25 cellular contexts compared by ENCODE assay signal in the genomic region with DNA sequence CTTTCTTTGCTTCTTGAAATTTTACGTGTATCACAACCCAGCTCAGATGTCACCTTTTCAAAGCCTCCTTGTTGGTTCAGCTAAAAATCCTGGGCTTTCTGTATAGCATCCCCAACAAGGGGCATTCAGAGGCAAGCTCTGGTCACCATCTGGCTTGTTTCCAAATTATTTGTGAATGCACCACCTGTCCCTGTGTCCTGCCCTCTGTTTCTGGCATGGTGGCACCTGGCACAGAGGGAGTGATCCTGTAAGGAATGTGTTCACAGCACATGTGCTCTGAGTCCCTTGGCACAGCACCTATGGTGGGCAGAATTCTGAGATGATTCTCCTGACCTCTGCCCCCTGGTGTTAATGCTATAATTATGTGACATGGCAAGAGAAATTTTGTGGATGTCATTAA.
DNase-seq lines count a peak whose midpoint lies in the region; ATAC-seq and TF ChIP-seq lines count a peak whose summit lies in the region.
"Had no signal": no experiment of that assay in that cellular context is flagged by ENCODE, and none has a peak within 500 bp of the region (broad histone marks: within the 10 kb centered on the region; RNA-seq: fewer than 3 reads in every experiment).

No MANE protein-coding gene starts in this region.

- intact Hi-C loops in CD4-positive, alpha-beta T cell (cut with DNase I, micrococcal nuclease): loop anchor here in 1 of 2 experiments (1.0 to 10.0 kb wide), 2 partner anchors 19 to 253 kb away; a partner anchor contains a TSS

- DNase-seq in CD4-positive, CD25-positive, alpha-beta regulatory T cell: no peak
- DNase-seq in CD4-positive, alpha-beta T cell: no peak
- peak; percentile 22 for DNase-seq in NCI-H69 (lab: John Stamatoyannopoulos, UW)
- DNase-seq in cerebellar nuclear complex (lab: John Stamatoyannopoulos, UW): peak; percentile 42 to 74
- DNase-seq in activated naive CD4-positive, alpha-beta T cell treated with anti-CD3 and anti-CD28 coated beads, Interleukin-2, amount 50 U/mL, for 16 hours: no peak
- DNase-seq in germinal center (ENCODE audit: low spot score): no peak
- DNase-seq: AML-193, GF-D8, HCEC 1CT, MM.1S, NCI-H1092, NCI-H1436 treated with DMSO at 0.1 percent for 48 hours, NCI-H2081, NCI-H2171 treated with DMSO at 0.1 percent for 48 hours, NCI-H446, NCI-H526 treated with DMSO at 0.1 percent for 48 hours, PC-3, RPMI8226, SHP77 treated with DMSO at 0.1 percent for 48 hours, SK-N-SH had no signal

- H3K4me1 ChIP-seq in CD4-positive, CD25-positive, alpha-beta regulatory T cell (ENCODE audit: control insufficient read depth, insufficient read depth, low read length, poor library complexity, severe bottlenecking): peaks cover 3% of the 10 kb centered on the region

- H3K9me3 ChIP-seq in CD4-positive, CD25-positive, alpha-beta regulatory T cell (ENCODE audit: control insufficient read depth in 2 of 2, low read length in 2 of 2): peaks cover 7 to 21% of the 10 kb centered on the region in 2 experiments
- H3K9me3 ChIP-seq in CD4-positive, alpha-beta T cell (ENCODE audit: control insufficient read depth, low read length): peaks cover 3% of the 10 kb centered on the region

- H3K4me3 ChIP-seq in CD4-positive, CD25-positive, alpha-beta regulatory T cell (ENCODE audit: low read depth, low read length): no peak overlapping the region
- H3K4me3 ChIP-seq: GM12878, GM23338 had no signal

- no peaks in the 10 kb centered on the region for H3K36me3 Mint-ChIP-seq in CD4-positive, CD25-positive, alpha-beta regulatory T cell
- H3K36me3 Mint-ChIP-seq in CD4-positive, alpha-beta T cell (ENCODE audit: low read depth): no peaks in the 10 kb centered on the region
- H3K36me3 Mint-ChIP-seq: IgD-negative memory B cell had no signal

- POLR2A ChIA-PET in CD4-positive, alpha-beta T cell (lab: Charles Lee): interaction anchor here (3.1 to 3.2 kb wide), 2 partner anchors 12 to 76 kb away, joined by 58 to 97 read pairs; a partner anchor contains a TSS

- H3K27me3 ChIP-seq in CD4-positive, CD25-positive, alpha-beta regulatory T cell (ENCODE audit: control insufficient read depth, insufficient read depth, low read length): no peaks in the 10 kb centered on the region
- H3K27me3 ChIP-seq in CD4-positive, alpha-beta T cell (ENCODE audit: control insufficient read depth, insufficient read depth, low read length): no peaks in the 10 kb centered on the region

- peak overlapping the region in 2 of 3 donors; percentile 13 to 33 for H3K27ac Mint-ChIP-seq in CD4-positive, CD25-positive, alpha-beta regulatory T cell
- peak overlapping the region; percentile 84 for H3K27ac Mint-ChIP-seq in CD4-positive, alpha-beta T cell
- H3K27ac Mint-ChIP-seq: GM23338 had no signal

- no peak overlapping the region for H3K27ac ChIP-seq in CD4-positive, CD25-positive, alpha-beta regulatory T cell (ENCODE audit: insufficient read depth, low read length, poor library complexity, severe bottlenecking)
- H3K27ac ChIP-seq in CD4-positive, alpha-beta T cell (ENCODE audit: low read depth, low read length): no peak overlapping the region
- H3K27ac ChIP-seq: C4-2B had no signal

- no peak for ATAC-seq in CD4-positive, CD25-positive, alpha-beta regulatory T cell (ENCODE audit: low read depth in 2 of 2)
- ATAC-seq in CD4-positive, alpha-beta T cell (ENCODE audit: poor library complexity): no peak
- no peak for ATAC-seq in HG02852 (IDR thresholded peaks at IDR 0.05; ENCODE audit: unreplicated experiment)
- ATAC-seq: GM12878, GM23338, PC-3 had no signal

- TF ChIP-seq CTCF in CD4-positive, alpha-beta T cell (IDR thresholded peaks at IDR 0.05): no peak

- CTCF ChIA-PET in CD4-positive, alpha-beta T cell (lab: Charles Lee): no interaction called here

- peaks cover 0 to 28% (median 3%) of the 10 kb centered on the region in 4 donors for H3K4me1 Mint-ChIP-seq in CD4-positive, CD25-positive, alpha-beta regulatory T cell
- peaks cover 56% of the 10 kb centered on the region for H3K4me1 Mint-ChIP-seq in CD4-positive, alpha-beta T cell (ENCODE audit: low read depth)
- H3K4me1 Mint-ChIP-seq: GM23338, IgD-negative memory B cell had no signal

- H3K27me3 Mint-ChIP-seq in CD4-positive, CD25-positive, alpha-beta regulatory T cell: peaks cover 5% of the 10 kb centered on the region
- H3K27me3 Mint-ChIP-seq in CD4-positive, alpha-beta T cell: no peaks in the 10 kb centered on the region

- peaks cover 0 to 27% (median 7%) of the 10 kb centered on the region in 7 donors for H3K9me3 Mint-ChIP-seq in CD4-positive, CD25-positive, alpha-beta regulatory T cell
- H3K9me3 Mint-ChIP-seq in CD4-positive, alpha-beta T cell: no peaks in the 10 kb centered on the region

- no peak overlapping the region for H3K4me3 Mint-ChIP-seq in CD4-positive, CD25-positive, alpha-beta regulatory T cell
- no peak overlapping the region for H3K4me3 Mint-ChIP-seq in CD4-positive, alpha-beta T cell
- H3K4me3 Mint-ChIP-seq: GM23338, IgD-negative memory B cell had no signal

- no peaks in the 10 kb centered on the region for H3K36me3 ChIP-seq in CD4-positive, CD25-positive, alpha-beta regulatory T cell (ENCODE audit: control insufficient read depth, insufficient read depth, low read length)

Comparison
In these comparisons a context has a peak if more than half of its experiments do, and no peak if none do; other contexts are left out.
1. DNase-seq: peak in NCI-H69 (single experiment) and cerebellar nuclear complex (2 of 2); none in CD4-positive, CD25-positive, alpha-beta regulatory T cell (0 of 3), CD4-positive, alpha-beta T cell (0 of 10), activated naive CD4-positive, alpha-beta T cell treated with anti-CD3 and anti-CD28 coated beads, Interleukin-2, amount 50 U/mL, for 16 hours (single experiment) and germinal center (single experiment).